ENCODE assay signal across 16 cellular contexts in genomic region chr9:12964271-12964670, GRCh38.
DNase-seq lines count a peak whose midpoint lies in the region; ATAC-seq and TF ChIP-seq lines count a peak whose summit lies in the region.
"Had no signal": no experiment of that assay in that cellular context is flagged by ENCODE, and none has a peak within 500 bp of the region (broad histone marks: within the 10 kb centered on the region; RNA-seq: fewer than 3 reads in every experiment).

No MANE protein-coding gene starts in this region.

- H3K79me1 ChIP-seq in mesenchymal stem cell (replicated peaks; ENCODE audit: low read length, poor library complexity, severe bottlenecking) = no peaks in the 10 kb centered on the region

- no peak overlapping the region for H3K27ac ChIP-seq in mesenchymal stem cell (ENCODE audit: low read length, poor library complexity, severe bottlenecking)
- H3K27ac ChIP-seq in rectal smooth muscle tissue (ENCODE audit: low read depth, low read length) = peak overlapping the region; percentile 4

- H3K9ac ChIP-seq in mesenchymal stem cell (ENCODE audit: low read length) (no peak overlapping the region), rectal smooth muscle tissue (ENCODE audit: low read length) (no peak overlapping the region)

- H3K9me3 ChIP-seq in mesenchymal stem cell (ENCODE audit: control insufficient read depth, low read length) = no peaks in the 10 kb centered on the region
- H3K9me3 ChIP-seq: Caco-2 had no signal

- DNase-seq in EH (ENCODE audit: low read depth) = peak; percentile 6
- DNase-seq in chondrocyte (ENCODE audit: low spot score) = no peak
- DNase-seq in mesenchymal stem cell = peak; percentile 40
- no peak for DNase-seq in NCI-H2081 (lab: John Stamatoyannopoulos, UW)
- DNase-seq in kidney tubule cell (ENCODE audit: low spot score) = no peak
- DNase-seq: Caco-2, DMS53, H9, NCI-H1417, NCI-H1930, NCI-H2171 treated with DMSO at 0.1 percent for 48 hours, NCI-H510A had no signal

- H2BK120ac ChIP-seq in mesenchymal stem cell (ENCODE audit: low read depth, low read length) = no peak overlapping the region

- no peaks in the 10 kb centered on the region for H3K36me3 Mint-ChIP-seq in chondrocyte (ENCODE audit: low read depth)
- H3K36me3 Mint-ChIP-seq: CD14-positive monocyte, IgD-negative memory B cell had no signal

- H3K36me3 ChIP-seq in mesenchymal stem cell (ENCODE audit: control insufficient read depth in 1 of 2, insufficient read depth in 2 of 2, low read depth in 1 of 2, low read length in 2 of 2) (no peaks in the 10 kb centered on the region), rectal smooth muscle tissue (ENCODE audit: control insufficient read depth, insufficient read depth, low read length) (no peaks in the 10 kb centered on the region)

- H3K4me3 ChIP-seq in mesenchymal stem cell (ENCODE audit: insufficient read depth in 1 of 2, low read depth in 1 of 2, low read length in 2 of 2) (no peak overlapping the region), rectal smooth muscle tissue (ENCODE audit: low read length) (no peak overlapping the region)

- no peak for ATAC-seq in HG03442 (IDR thresholded peaks at IDR 0.05; ENCODE audit: unreplicated experiment)

- peak overlapping the region; percentile 54 to 77 for H2BK12ac ChIP-seq in mesenchymal stem cell (ENCODE audit: low read length in 2 of 2)

- H2BK5ac ChIP-seq in mesenchymal stem cell (ENCODE audit: low read depth, low read length, poor library complexity, severe bottlenecking) = no peak overlapping the region

- no peak overlapping the region for H3K4ac ChIP-seq in mesenchymal stem cell (ENCODE audit: low read depth in 1 of 2, low read length in 2 of 2)

- no peaks in the 10 kb centered on the region for H3K27me3 Mint-ChIP-seq in chondrocyte (ENCODE audit: low read depth)
- H3K27me3 Mint-ChIP-seq: IgD-negative memory B cell had no signal

- WGBS in mesenchymal stem cell = 84% methylated on average over 2 of the region's 2 CpGs

- H3K4me1 Mint-ChIP-seq in chondrocyte (ENCODE audit: low read depth) = peaks cover 42% of the 10 kb centered on the region
- H3K4me1 Mint-ChIP-seq: CD14-positive monocyte, IgD-negative memory B cell had no signal

- peak overlapping the region in 1 of 2 experiments; percentile 57 for H3K18ac ChIP-seq in mesenchymal stem cell (ENCODE audit: low read depth in 1 of 2, low read length in 2 of 2)

- peaks cover 4% of the 10 kb centered on the region for H3K9me3 Mint-ChIP-seq in chondrocyte (ENCODE audit: low read depth)
- H3K9me3 Mint-ChIP-seq: H9 had no signal

- no peak overlapping the region for H2AK5ac ChIP-seq in mesenchymal stem cell (ENCODE audit: low read length, severe bottlenecking)

- H4K91ac ChIP-seq in mesenchymal stem cell (ENCODE audit: low read length) = no peak overlapping the region

- no peak overlapping the region for H2AFZ ChIP-seq in mesenchymal stem cell (ENCODE audit: low read depth, low read length)

- H3K14ac ChIP-seq in mesenchymal stem cell (ENCODE audit: low read length in 2 of 2) = no peak overlapping the region

- no peak for TF ChIP-seq CTCF in chondrocyte (IDR thresholded peaks at IDR 0.05)

- H4K8ac ChIP-seq in mesenchymal stem cell (ENCODE audit: low read length) = no peak overlapping the region

- no peak overlapping the region for H3K4me3 Mint-ChIP-seq in chondrocyte (ENCODE audit: unreplicated experiment)
- H3K4me3 Mint-ChIP-seq: CD14-positive monocyte, H9, IgD-negative memory B cell had no signal

- no peak overlapping the region for H3K23ac ChIP-seq in mesenchymal stem cell (ENCODE audit: low read length in 2 of 2)

- H3K27me3 ChIP-seq in mesenchymal stem cell (ENCODE audit: control insufficient read depth in 1 of 2, insufficient read depth in 1 of 2, low read length in 2 of 2) = no peaks in the 10 kb centered on the region
- H3K27me3 ChIP-seq in rectal smooth muscle tissue (ENCODE audit: control insufficient read depth, insufficient read depth, low read length) = no peaks in the 10 kb centered on the region

- peak overlapping the region; percentile 50 for H3K27ac Mint-ChIP-seq in chondrocyte (ENCODE audit: unreplicated experiment)
- H3K27ac Mint-ChIP-seq: CD14-positive monocyte, H9, IgD-negative memory B cell had no signal

- H3K4me2 ChIP-seq in mesenchymal stem cell (ENCODE audit: low read length, poor library complexity, severe bottlenecking) = no peak overlapping the region

- H3K4me1 ChIP-seq in mesenchymal stem cell (ENCODE audit: control insufficient read depth, insufficient read depth, low read depth, low read length) = no peaks in the 10 kb centered on the region
- peaks cover 2% of the 10 kb centered on the region for H3K4me1 ChIP-seq in rectal smooth muscle tissue (ENCODE audit: control insufficient read depth, insufficient read depth, low read length)
- H3K4me1 ChIP-seq: Caco-2 had no signal

- no peak overlapping the region for H2BK15ac ChIP-seq in mesenchymal stem cell (ENCODE audit: low read depth, poor library complexity, severe bottlenecking)

Comparison
In these comparisons a context has a peak if more than half of its experiments do, and no peak if none do; other contexts are left out.
1. DNase-seq: peak in EH (single experiment) and mesenchymal stem cell (single experiment); none in chondrocyte (single experiment), NCI-H2081 (0 of 2) and kidney tubule cell (single experiment).